8 cellular contexts compared by ENCODE assay signal in the genomic region with DNA sequence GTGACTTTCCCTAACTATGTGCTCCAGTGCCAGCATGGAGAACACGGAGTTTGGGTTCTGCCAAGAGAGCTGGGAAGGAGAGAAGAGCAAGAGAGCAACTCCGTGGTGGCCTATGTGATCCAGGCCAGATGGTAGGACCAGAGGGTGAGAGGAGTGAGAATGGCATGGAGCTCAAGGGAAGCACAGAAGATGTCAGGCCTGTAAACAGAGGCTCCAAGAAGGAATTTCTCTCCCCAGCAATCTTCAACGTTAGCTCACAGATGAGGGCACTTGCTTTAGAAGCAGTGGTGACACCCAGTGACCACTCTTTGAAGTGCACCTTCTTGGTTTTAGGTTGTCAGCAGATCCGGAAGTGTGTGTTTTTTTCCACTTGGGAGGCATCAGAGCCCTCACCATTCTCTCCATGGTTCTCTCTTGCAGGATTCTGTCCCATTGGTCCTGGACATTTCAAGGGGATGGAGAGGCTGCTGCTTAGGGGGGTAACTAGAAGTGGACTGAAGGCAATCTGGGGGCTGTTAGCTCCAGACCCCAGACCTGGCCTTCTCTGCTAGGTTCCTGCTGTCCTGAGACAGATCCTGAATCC. TPM values are rescaled to one million over a fixed set of nuclear protein-coding genes. Genes with fewer than 3 reads are reported as not detected.
DNase-seq lines count a peak whose midpoint lies in the region; ATAC-seq and TF ChIP-seq lines count a peak whose summit lies in the region.

No MANE protein-coding gene starts in this region.

- H3K9me3 ChIP-seq in transverse colon, result no peaks in the 10 kb centered on the region

- H3K27ac ChIP-seq in transverse colon, result peak overlapping the region; percentile 69 to 83 (median 77)

- H3K9me3 Mint-ChIP-seq in nephron progenitor cell, result no peaks in the 10 kb centered on the region

- peaks cover 10% of the 10 kb centered on the region for H3K27me3 Mint-ChIP-seq in nephron progenitor cell (ENCODE audit: low read depth, poor library complexity)

- 29 to 60% methylated on average over 2 to 4 of the region's 4 CpGs for WGBS in transverse colon (ENCODE audit: low coverage in 1 of 2), 2 donors

- H3K4me3 Mint-ChIP-seq in nephron progenitor cell, result no peak overlapping the region

- no peak for ATAC-seq in HG02870 (IDR thresholded peaks at IDR 0.05; ENCODE audit: unreplicated experiment)

- no peak for TF ChIP-seq EP300 in transverse colon (IDR thresholded peaks at IDR 0.05; ENCODE audit: low read depth)

- H3K4me3 ChIP-seq in transverse colon, result no peak overlapping the region

- no peak overlapping the region for H3K27ac Mint-ChIP-seq in nephron progenitor cell

- peak; percentile 43 for TF ChIP-seq CTCF in GM12801 (IDR thresholded peaks at IDR 0.05; ENCODE audit: extremely low read depth, insufficient read length)
- TF ChIP-seq CTCF in nephron progenitor cell (IDR thresholded peaks at IDR 0.05), result peak; percentile 58
- TF ChIP-seq CTCF in transverse colon (IDR thresholded peaks at IDR 0.05), result peak; percentile 71 to 90 (median 79)

- no peaks in the 10 kb centered on the region for H3K36me3 ChIP-seq in transverse colon

- intact Hi-C loops in transverse colon (cut with DNase I; ENCODE audit: low total_unique reads), result no loop called here

- TF ChIP-seq POLR2A in transverse colon (IDR thresholded peaks at IDR 0.05), result no peak

- DNase-seq in HS-27A (ENCODE audit: low read depth) (peak; percentile 39), NOMO-1 treated with dmso at 0.1 percent for 144 hours (lab: John Stamatoyannopoulos, UW; ENCODE audit: unreplicated experiment) (peak; percentile 20), fibroblast of the conjunctiva (ENCODE audit: low read depth) (peak; percentile 72), nephron progenitor cell (peak; percentile 71), transverse colon (peak; percentile 91)
- peak; percentile 68 to 73 for DNase-seq in activated T-cell treated with anti-CD3 and anti-CD28 coated beads, Interleukin-2, amount 50 U/mL, for 48 hours

- H3K36me3 Mint-ChIP-seq in nephron progenitor cell (ENCODE audit: low read depth), result no peaks in the 10 kb centered on the region

- in situ Hi-C loops in transverse colon (cut with MboI; ENCODE audit: low pct_ligation_motif_present in 1 of 4, low pct_unique_long_range_greater_than_20kb in 1 of 4, low sequenced_read_pairs in 3 of 4), result loop anchor here (25.0 kb wide), 3 partner anchors 123 to 423 kb away; a partner anchor contains a TSS

- peaks cover 15 to 49% (median 31%) of the 10 kb centered on the region in 4 donors for H3K4me1 ChIP-seq in transverse colon

- H3K4me1 Mint-ChIP-seq in nephron progenitor cell, result peaks cover 24% of the 10 kb centered on the region

- H3K27me3 ChIP-seq in transverse colon, result no peaks in the 10 kb centered on the region

RNA-seq across cellular contexts. Expression of a gene that starts 18.1 kb away (rescaled TPM):
- total RNA-seq in transverse colon, result 100 to 1,000 TPM in 3 of 4 donors, 10 to 100 TPM in 1; 70.7 to 219 (median 175) TPM

RNA-seq across cellular contexts. Expression of a gene that starts 33.0 kb away (rescaled TPM):
- 100 to 1,000 TPM; 247 to 569 (median 444) TPM for total RNA-seq in transverse colon

Comparison
In these comparisons a context has a peak if more than half of its experiments do, and no peak if none do; other contexts are left out.
1. DNase-seq: peak in every context shown above with its lines; median percentile 91 in transverse colon; 72 in fibroblast of the conjunctiva; 71 in nephron progenitor cell; 70 in activated T-cell treated with anti-CD3 and anti-CD28 coated beads, Interleukin-2, amount 50 U/mL, for 48 hours; 39 in HS-27A; 20 in NOMO-1 treated with dmso at 0.1 percent for 144 hours.